Comparison of ENCODE assay signal across 12 cellular contexts in the genomic region with DNA sequence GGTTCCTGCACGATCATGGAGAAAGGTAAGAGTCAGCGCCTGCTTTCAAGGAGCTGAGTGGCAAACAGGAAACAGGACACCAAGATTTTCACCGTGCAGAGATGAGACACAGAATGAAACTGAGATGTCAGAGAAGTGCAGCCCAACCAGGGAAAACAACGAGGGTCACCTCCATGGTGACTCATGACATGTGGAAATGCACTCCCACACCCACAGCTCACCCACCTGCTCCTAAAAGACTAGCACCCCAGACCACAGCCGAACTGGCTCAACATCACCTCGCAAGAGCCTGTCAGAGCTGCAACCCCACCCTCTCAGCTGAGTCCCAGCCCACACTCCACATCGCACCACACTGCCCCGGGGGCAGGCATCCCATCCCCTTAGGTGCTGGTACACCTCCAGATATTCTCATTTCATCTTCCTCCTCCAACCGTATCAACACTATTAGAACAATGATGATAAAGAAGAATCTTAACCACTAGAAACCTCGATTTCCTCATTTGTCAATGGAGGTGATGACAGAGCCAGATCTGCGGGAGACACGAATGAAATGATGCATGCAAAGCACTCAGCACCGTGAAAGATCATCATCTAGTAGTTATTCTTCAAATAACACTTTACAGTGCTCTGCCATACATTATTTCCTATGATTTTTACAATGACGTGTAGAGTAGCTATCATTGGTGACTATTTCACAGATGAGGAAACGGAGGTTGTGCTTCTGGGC.
DNase-seq lines count a peak whose midpoint lies in the region; ATAC-seq and TF ChIP-seq lines count a peak whose summit lies in the region.
"Had no signal": no experiment of that assay in that cellular context is flagged by ENCODE, and none has a peak within 500 bp of the region (broad histone marks: within the 10 kb centered on the region; RNA-seq: fewer than 3 reads in every experiment).

No MANE protein-coding gene starts in this region.

- peak; percentile 68 for DNase-seq in activated CD4-positive, alpha-beta T cell treated with anti-CD3 and anti-CD28 coated beads, Interleukin-2, amount 10 ng/mL, durations not matched to agents 24 days and 14 days
- DNase-seq in activated CD4-positive, alpha-beta T cell treated with anti-CD3 and anti-CD28 coated beads for 4 hours: no peak
- peak in 1 of 2 donors; percentile 32 for DNase-seq in central memory CD8-positive, alpha-beta T cell (ENCODE audit: low spot score in 2 of 2)
- peak; percentile 53 to 61 for DNase-seq in stimulated activated CD8-positive, alpha-beta memory T cell treated with anti-CD3 and anti-CD28 coated beads, Interleukin-7, amount 100 ng/mL, for 48 hours (ENCODE audit: extremely low read depth in 1 of 2, low read depth in 1 of 2)
- no peak for DNase-seq in putamen (ENCODE audit: low spot score)
- no peak for DNase-seq in MCF 10A (ENCODE audit: unreplicated experiment)
- DNase-seq: activated CD4-positive, alpha-beta T cell treated with anti-CD3 and anti-CD28 coated beads, Interleukin-2, amount 50 U/mL, for 1 hour; foreskin fibroblast; Karpas-422; NCI-H1930 had no signal

- no peaks in the 10 kb centered on the region for H3K9me3 Mint-ChIP-seq in activated CD4-positive, alpha-beta T cell treated with anti-CD3 and anti-CD28 coated beads, Interleukin-2, amount 10 ng/mL, durations not matched to agents 24 days and 14 days
- H3K9me3 Mint-ChIP-seq in T-helper 1 cell treated with Interleukin-12 subunit alpha and Interleukin-12 subunit beta and Interleukin-4 antibody, amounts not matched to agents 30 μg/mL and 1 μg/mL, for 36 hours: no peaks in the 10 kb centered on the region
- H3K9me3 Mint-ChIP-seq in central memory CD8-positive, alpha-beta T cell: no peaks in the 10 kb centered on the region
- H3K9me3 Mint-ChIP-seq in MCF 10A (ENCODE audit: unreplicated experiment): peaks cover 8% of the 10 kb centered on the region

- intact Hi-C loops in activated CD4-positive, alpha-beta T cell treated with anti-CD3 and anti-CD28 coated beads, Interleukin-2, amount 10 ng/mL, durations not matched to agents 24 days and 14 days (cut with micrococcal nuclease): no loop called here
- intact Hi-C loops in MCF 10A (cut with micrococcal nuclease): no loop called here

- peak; percentile 81 for ATAC-seq in central memory CD8-positive, alpha-beta T cell (replicated peaks; ENCODE audit: extremely low read depth, poor library complexity, severe bottlenecking)
- ATAC-seq in HG03469 (IDR thresholded peaks at IDR 0.05; ENCODE audit: unreplicated experiment): no peak

- H3K4me3 Mint-ChIP-seq in activated CD4-positive, alpha-beta T cell treated with anti-CD3 and anti-CD28 coated beads, Interleukin-2, amount 10 ng/mL, durations not matched to agents 24 days and 14 days: peak overlapping the region; percentile 13
- H3K4me3 Mint-ChIP-seq in T-helper 1 cell treated with Interleukin-12 subunit alpha and Interleukin-12 subunit beta and Interleukin-4 antibody, amounts not matched to agents 30 μg/mL and 1 μg/mL, for 36 hours: peak overlapping the region; percentile 27
- peak overlapping the region; percentile 77 for H3K4me3 Mint-ChIP-seq in central memory CD8-positive, alpha-beta T cell
- no peak overlapping the region for H3K4me3 Mint-ChIP-seq in MCF 10A (ENCODE audit: unreplicated experiment)

- CTCF ChIA-PET in MCF 10A (lab: Yijun Ruan, JAX): interaction anchor here (0.8 kb wide), 1 partner anchor 10 kb away, joined by 4 read pairs; no protein-coding TSS in a partner anchor

- peaks cover 13% of the 10 kb centered on the region for H3K4me1 Mint-ChIP-seq in activated CD4-positive, alpha-beta T cell treated with anti-CD3 and anti-CD28 coated beads, Interleukin-2, amount 10 ng/mL, durations not matched to agents 24 days and 14 days
- peaks cover 14% of the 10 kb centered on the region for H3K4me1 Mint-ChIP-seq in T-helper 1 cell treated with Interleukin-12 subunit alpha and Interleukin-12 subunit beta and Interleukin-4 antibody, amounts not matched to agents 30 μg/mL and 1 μg/mL, for 36 hours (ENCODE audit: low read depth)
- H3K4me1 Mint-ChIP-seq in central memory CD8-positive, alpha-beta T cell: peaks cover 19% of the 10 kb centered on the region
- H3K4me1 Mint-ChIP-seq in MCF 10A (ENCODE audit: insufficient read depth, unreplicated experiment): no peaks in the 10 kb centered on the region

- TF ChIP-seq CTCF in MCF 10A (IDR thresholded peaks at IDR 0.05; ENCODE audit: unreplicated experiment): no peak

- POLR2A ChIA-PET in MCF 10A (lab: Yijun Ruan, JAX): no interaction called here

- H3K36me3 Mint-ChIP-seq in activated CD4-positive, alpha-beta T cell treated with anti-CD3 and anti-CD28 coated beads, Interleukin-2, amount 10 ng/mL, durations not matched to agents 24 days and 14 days (ENCODE audit: low read depth): no peaks in the 10 kb centered on the region
- H3K36me3 Mint-ChIP-seq in T-helper 1 cell treated with Interleukin-12 subunit alpha and Interleukin-12 subunit beta and Interleukin-4 antibody, amounts not matched to agents 30 μg/mL and 1 μg/mL, for 36 hours (ENCODE audit: low read depth): no peaks in the 10 kb centered on the region
- no peaks in the 10 kb centered on the region for H3K36me3 Mint-ChIP-seq in central memory CD8-positive, alpha-beta T cell (ENCODE audit: insufficient read depth)
- no peaks in the 10 kb centered on the region for H3K36me3 Mint-ChIP-seq in MCF 10A (ENCODE audit: insufficient read depth, unreplicated experiment)

- H3K27ac Mint-ChIP-seq in activated CD4-positive, alpha-beta T cell treated with anti-CD3 and anti-CD28 coated beads, Interleukin-2, amount 10 ng/mL, durations not matched to agents 24 days and 14 days: peak overlapping the region; percentile 64
- no peak overlapping the region for H3K27ac Mint-ChIP-seq in T-helper 1 cell treated with Interleukin-12 subunit alpha and Interleukin-12 subunit beta and Interleukin-4 antibody, amounts not matched to agents 30 μg/mL and 1 μg/mL, for 36 hours
- H3K27ac Mint-ChIP-seq in central memory CD8-positive, alpha-beta T cell (ENCODE audit: low read depth): peak overlapping the region; percentile 58
- H3K27ac Mint-ChIP-seq in MCF 10A (ENCODE audit: low read depth, unreplicated experiment): no peak overlapping the region

- peaks cover 32% of the 10 kb centered on the region for H3K27me3 Mint-ChIP-seq in activated CD4-positive, alpha-beta T cell treated with anti-CD3 and anti-CD28 coated beads, Interleukin-2, amount 10 ng/mL, durations not matched to agents 24 days and 14 days
- H3K27me3 Mint-ChIP-seq in T-helper 1 cell treated with Interleukin-12 subunit alpha and Interleukin-12 subunit beta and Interleukin-4 antibody, amounts not matched to agents 30 μg/mL and 1 μg/mL, for 36 hours (ENCODE audit: low read depth): peaks cover 42% of the 10 kb centered on the region
- no peaks in the 10 kb centered on the region for H3K27me3 Mint-ChIP-seq in central memory CD8-positive, alpha-beta T cell
- H3K27me3 Mint-ChIP-seq in MCF 10A (ENCODE audit: insufficient read depth, unreplicated experiment): peaks cover 55% of the 10 kb centered on the region

- no TSS peak for BruUV-seq in MCF 10A (replicated peaks; lab: Mats Ljungman, UMichigan)

Comparison
In these comparisons a context has a peak if more than half of its experiments do, and no peak if none do; other contexts are left out.
1. DNase-seq: peak in activated CD4-positive, alpha-beta T cell treated with anti-CD3 and anti-CD28 coated beads, Interleukin-2, amount 10 ng/mL, durations not matched to agents 24 days and 14 days (single experiment) and stimulated activated CD8-positive, alpha-beta memory T cell treated with anti-CD3 and anti-CD28 coated beads, Interleukin-7, amount 100 ng/mL, for 48 hours (2 of 2); none in activated CD4-positive, alpha-beta T cell treated with anti-CD3 and anti-CD28 coated beads for 4 hours (0 of 2), putamen (single experiment) and MCF 10A (single experiment).
2. H3K27ac Mint-ChIP-seq: peak in activated CD4-positive, alpha-beta T cell treated with anti-CD3 and anti-CD28 coated beads, Interleukin-2, amount 10 ng/mL, durations not matched to agents 24 days and 14 days (single experiment) and central memory CD8-positive, alpha-beta T cell (single experiment); none in T-helper 1 cell treated with Interleukin-12 subunit alpha and Interleukin-12 subunit beta and Interleukin-4 antibody, amounts not matched to agents 30 μg/mL and 1 μg/mL, for 36 hours (single experiment) and MCF 10A (single experiment).